Comparison of ENCODE assay signal across 13 cellular contexts in the genomic region with DNA sequence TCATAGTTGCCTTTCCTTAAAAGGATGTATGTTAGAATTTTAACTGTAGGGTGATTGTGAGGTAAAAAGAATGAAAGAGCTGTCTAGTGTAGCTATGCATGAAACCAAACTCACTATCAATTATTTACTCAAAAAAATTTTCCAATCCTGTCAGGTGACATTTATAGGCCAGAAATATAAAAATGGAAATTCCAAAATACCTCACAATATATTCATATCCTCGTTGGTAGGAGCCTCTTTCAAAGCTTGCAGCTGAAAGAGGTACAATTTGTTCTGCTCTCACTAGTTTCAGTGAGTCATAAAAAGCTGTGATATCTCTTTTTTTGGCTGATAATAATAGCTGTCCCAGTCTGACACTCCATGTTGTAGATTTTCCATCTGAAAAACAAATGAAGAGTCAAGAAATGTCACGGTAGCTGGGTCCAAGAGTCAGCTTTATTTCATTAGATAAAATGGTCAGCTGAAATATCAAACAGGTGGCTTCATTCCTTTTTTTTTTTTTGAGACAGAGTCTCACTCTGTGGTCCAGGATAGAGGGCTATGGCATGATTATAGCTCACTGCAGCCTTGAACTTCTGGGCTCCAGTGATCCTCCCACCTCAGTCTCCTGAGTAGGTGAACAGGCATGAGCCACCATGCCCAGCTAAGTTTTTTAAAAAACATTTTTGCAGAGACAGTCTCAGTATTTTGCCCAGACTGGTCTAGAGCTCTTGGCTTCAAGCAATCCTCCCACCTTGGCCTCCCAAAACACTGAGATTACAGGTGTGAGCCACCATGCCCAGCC. TPM values are rescaled to one million over a fixed set of nuclear protein-coding genes. Genes with fewer than 3 reads are reported as not detected.
DNase-seq lines count a peak whose midpoint lies in the region; ATAC-seq, FAIRE-seq and TF ChIP-seq lines count a peak whose summit lies in the region.
"Had no signal": no experiment of that assay in that cellular context is flagged by ENCODE, and none has a peak within 500 bp of the region (broad histone marks: within the 10 kb centered on the region; RNA-seq: fewer than 3 reads in every experiment).

No MANE protein-coding gene starts in this region.

- H3K4me2 ChIP-seq in keratinocyte (ENCODE audit: control insufficient read depth, extremely low read depth, insufficient read depth, low read depth, low read length), result no peak overlapping the region

- H3K36me3 ChIP-seq in Panc1 (ENCODE audit: control insufficient read depth, insufficient read depth, low read length) (peaks cover 23% of the 10 kb centered on the region), keratinocyte (ENCODE audit: control insufficient read depth in 2 of 2, extremely low read depth in 1 of 2, insufficient read depth in 2 of 2, low read length in 2 of 2) (peaks cover 2 to 6% of the 10 kb centered on the region in 2 experiments), transverse colon (peaks cover 0 to 33% (median 9%) of the 10 kb centered on the region in 4 donors), colonic mucosa (no peaks in the 10 kb centered on the region)

- dilution Hi-C loops in keratinocyte (cut with MboI; ENCODE audit: extremely low pct_ligation_motif_present, low sequenced_read_pairs), result no loop called here

- no peak overlapping the region for H3K9ac ChIP-seq in keratinocyte (ENCODE audit: control insufficient read depth, extremely low read depth, insufficient read depth, low read length)
- H3K9ac ChIP-seq in colonic mucosa (ENCODE audit: low read depth in 2 of 2, low read length in 2 of 2), result no peak overlapping the region

- TF ChIP-seq EP300 in transverse colon (IDR thresholded peaks at IDR 0.05; ENCODE audit: low read depth), result no peak

- H2AFZ ChIP-seq in keratinocyte (ENCODE audit: control insufficient read depth, low read length), result no peak overlapping the region

- H4K20me1 ChIP-seq in keratinocyte (ENCODE audit: control insufficient read depth, extremely low read depth, insufficient read depth, low read length), result no peaks in the 10 kb centered on the region

- in situ Hi-C loops in Panc1 (cut with HindIII; ENCODE audit: low pct_unique_long_range_greater_than_20kb, low sequenced_read_pairs), result no loop called here
- in situ Hi-C loops in transverse colon (cut with MboI; ENCODE audit: low pct_ligation_motif_present in 1 of 4, low pct_unique_long_range_greater_than_20kb in 1 of 4, low sequenced_read_pairs in 3 of 4), result no loop called here

- BruUV-seq in Panc1 (replicated peaks; lab: Mats Ljungman, UMichigan), result no TSS peak

- CTCF ChIA-PET in Panc1 (lab: Charles Lee), result no interaction called here

- no peaks in the 10 kb centered on the region for H3K27me3 ChIP-seq in Panc1 (ENCODE audit: control insufficient read depth, insufficient read depth, low read length)
- no peaks in the 10 kb centered on the region for H3K27me3 ChIP-seq in keratinocyte (ENCODE audit: control insufficient read depth, extremely low read depth, insufficient read depth, low read length)
- no peaks in the 10 kb centered on the region for H3K27me3 ChIP-seq in transverse colon
- H3K27me3 ChIP-seq in colonic mucosa, result no peaks in the 10 kb centered on the region

- H3K4me3 ChIP-seq in Panc1 (ENCODE audit: low read depth in 2 of 2, low read length in 2 of 2), result no peak overlapping the region
- no peak overlapping the region for H3K4me3 ChIP-seq in keratinocyte (ENCODE audit: control insufficient read depth in 2 of 3, extremely low read depth in 1 of 3, insufficient read depth in 2 of 3, low read depth in 1 of 3, low read length in 3 of 3)
- no peak overlapping the region for H3K4me3 ChIP-seq in transverse colon
- no peak overlapping the region for H3K4me3 ChIP-seq in colonic mucosa

- DNase-seq in HCEC 1CT (peak; percentile 54), Panc1 (ENCODE audit: low read depth, low spot score) (no peak), keratinocyte (ENCODE audit: low read depth, low spot score) (no peak), transverse colon (no peak), colonic mucosa (no peak), NCI-H510A treated with DMSO at 0.1 percent for 48 hours (lab: John Stamatoyannopoulos, UW) (no peak)
- DNase-seq: Calu3; immature natural killer cell; NCI-H2029 treated with DMSO at 0.1 percent for 48 hours; stimulated activated naive CD4-positive, alpha-beta T cell treated with Interleukin-2 at 50 U/mL for 16 hours had no signal

- no peaks in the 10 kb centered on the region for H3K9me1 ChIP-seq in keratinocyte (ENCODE audit: control insufficient read depth, extremely low read depth, insufficient read depth, low read length)

- POLR2A ChIA-PET in Panc1 (lab: Charles Lee), result interaction anchor here (0.7 kb wide), 1 partner anchor 332 kb away, joined by 3 read pairs; no protein-coding TSS in a partner anchor

- peak overlapping the region; percentile 32; the same call in 1 of the 2 replicates for H3K27ac ChIP-seq in Panc1 (ENCODE audit: low read length)
- H3K27ac ChIP-seq in keratinocyte (ENCODE audit: control insufficient read depth, insufficient read depth, low read length), result no peak overlapping the region
- no peak overlapping the region for H3K27ac ChIP-seq in transverse colon
- H3K27ac ChIP-seq in colonic mucosa, result no peak overlapping the region

- peak; percentile 56 for ATAC-seq in GM18858 (IDR thresholded peaks at IDR 0.05; ENCODE audit: unreplicated experiment)
- ATAC-seq in Panc1, result no peak
- no peak for ATAC-seq in GM21717 (IDR thresholded peaks at IDR 0.05; ENCODE audit: unreplicated experiment)
- ATAC-seq: natural killer cell treated with Interleukin-12 subunit alpha and Interleukin-12 subunit beta and Interleukin-15 and Interleukin-18, amount 100 ng/mL, for 72 hours had no signal

- TF ChIP-seq CTCF in Panc1 (IDR thresholded peaks at IDR 0.05), result no peak
- TF ChIP-seq CTCF in keratinocyte (optimal IDR thresholded peaks at IDR 0.05 in 1 of 3, IDR thresholded peaks at IDR 0.05 in 1 of 3, conservative IDR thresholded peaks at IDR 0.05 in 1 of 3; ENCODE audit: extremely low read depth in 1 of 3, insufficient read depth in 2 of 3, low read length in 3 of 3), result no peak
- TF ChIP-seq CTCF in transverse colon (IDR thresholded peaks at IDR 0.05), result no peak
- no peak for TF ChIP-seq CTCF in colonic mucosa (IDR thresholded peaks at IDR 0.05)

- intact Hi-C loops in Panc1 (cut with micrococcal nuclease; ENCODE audit: unreplicated experiment) (no loop called here), transverse colon (cut with DNase I; ENCODE audit: low total_unique reads) (no loop called here), colonic mucosa (cut with DNase I) (no loop called here)

- WGBS in transverse colon (ENCODE audit: low coverage in 1 of 2), 2 donors, result 38 to 62% methylated on average over 2 of the region's 2 CpGs

- H3K79me2 ChIP-seq in keratinocyte (ENCODE audit: control insufficient read depth, insufficient read depth, low read length), result no peaks in the 10 kb centered on the region

- no peaks in the 10 kb centered on the region for H3K9me3 ChIP-seq in Panc1 (ENCODE audit: control insufficient read depth, insufficient read depth, low read depth, low read length)
- H3K9me3 ChIP-seq in keratinocyte (ENCODE audit: control insufficient read depth, low read depth, low read length), result no peaks in the 10 kb centered on the region
- H3K9me3 ChIP-seq in transverse colon, result no peaks in the 10 kb centered on the region
- H3K9me3 ChIP-seq in colonic mucosa, result no peaks in the 10 kb centered on the region

- peaks cover 22% of the 10 kb centered on the region for H3K4me1 ChIP-seq in Panc1 (ENCODE audit: control insufficient read depth, insufficient read depth, low read length)
- peaks cover 4% of the 10 kb centered on the region for H3K4me1 ChIP-seq in keratinocyte (ENCODE audit: control insufficient read depth, extremely low read depth, insufficient read depth, low read length)
- H3K4me1 ChIP-seq in transverse colon, result no peaks in the 10 kb centered on the region
- no peaks in the 10 kb centered on the region for H3K4me1 ChIP-seq in colonic mucosa

- TF ChIP-seq POLR2A in transverse colon (IDR thresholded peaks at IDR 0.05), result no peak

- FAIRE-seq in keratinocyte (lab: Jason Lieb, UNC), result peak; percentile 23

RNA-seq across cellular contexts. Expression of gene XRN1, which starts 50.8 kb away (rescaled TPM):
- total RNA-seq in Panc1 (2021; ENCODE audit: unreplicated experiment) (29.9 TPM), transverse colon (10 to 100 TPM; 13.5 to 93.0 (median 52.1) TPM), colonic mucosa (10 to 100 TPM; 23.3 to 57.0 TPM)
- polyA plus RNA-seq in Panc1 (2012; ENCODE audit: insufficient read length), result 7.7 TPM
- polyA plus RNA-seq in keratinocyte, result 5.9 to 14.4 TPM (median 11.1 TPM) in 3 replicates
- 29.5 TPM for polyA plus RNA-seq in keratinocyte (2011; ENCODE audit: low read depth)
- 2.7 and 8.5 TPM in 2 replicates for polyA plus RNA-seq in keratinocyte (2011; cell fraction: cytosol; rRNA removed)
- polyA plus RNA-seq in keratinocyte (2011; cell fraction: nucleus; rRNA removed), result 20.3 and 30.6 TPM in 2 replicates
- 6.0 and 7.4 TPM in 2 replicates for polyA plus RNA-seq in keratinocyte (2012; ENCODE audit: low replicate concordance)
- polyA minus RNA-seq in keratinocyte, result 21.7 to 43.5 TPM (median 22.2 TPM) in 3 replicates
- polyA minus RNA-seq in keratinocyte (2011; cell fraction: cytosol; rRNA and poly(A)+ RNA removed), result 11.1 TPM
- polyA minus RNA-seq in keratinocyte (2011; cell fraction: nucleus; rRNA and poly(A)+ RNA removed), result 32.4 and 55.3 TPM in 2 replicates
